ENCODE assay signal across 8 cellular contexts in genomic region chr19:11505032-11505503, GRCh38. TPM values are rescaled to one million over a fixed set of nuclear protein-coding genes. Genes with fewer than 3 reads are reported as not detected.
DNase-seq lines count a peak whose midpoint lies in the region; TF ChIP-seq lines count a peak whose summit lies in the region.

No MANE protein-coding gene starts in this region.

- peak overlapping the region; percentile 97 for H3K27ac ChIP-seq in suprapubic skin

- TF ChIP-seq EP300 in suprapubic skin (IDR thresholded peaks at IDR 0.05) = no peak

- H3K36me3 ChIP-seq in suprapubic skin = no peaks in the 10 kb centered on the region

- peaks cover 6% of the 10 kb centered on the region; the same call in 1 of the 2 replicates for H3K27me3 Mint-ChIP-seq in HFFc6 (ENCODE audit: insufficient read depth)
- no peaks in the 10 kb centered on the region for H3K27me3 Mint-ChIP-seq in activated naive CD4-positive, alpha-beta T cell treated with anti-CD3 and anti-CD28 coated beads, Interleukin-2, amount 10 ng/mL, durations not matched to agents 7 days and 5 days

- H3K4me1 ChIP-seq in suprapubic skin = peaks cover 14% of the 10 kb centered on the region

- no peaks in the 10 kb centered on the region for H3K9me3 Mint-ChIP-seq in HFFc6
- no peaks in the 10 kb centered on the region for H3K9me3 Mint-ChIP-seq in activated naive CD4-positive, alpha-beta T cell treated with anti-CD3 and anti-CD28 coated beads, Interleukin-2, amount 10 ng/mL, durations not matched to agents 7 days and 5 days

- 2% methylated on average over 18 of the region's 33 CpGs for WGBS in suprapubic skin

- H3K27me3 ChIP-seq in suprapubic skin = no peaks in the 10 kb centered on the region

- peak overlapping the region; percentile 86 for H3K4me3 Mint-ChIP-seq in HFFc6
- H3K4me3 Mint-ChIP-seq in activated naive CD4-positive, alpha-beta T cell treated with anti-CD3 and anti-CD28 coated beads, Interleukin-2, amount 10 ng/mL, durations not matched to agents 7 days and 5 days = peak overlapping the region; percentile 91

- H3K27ac Mint-ChIP-seq in HFFc6 = peak overlapping the region; percentile 79
- H3K27ac Mint-ChIP-seq in activated naive CD4-positive, alpha-beta T cell treated with anti-CD3 and anti-CD28 coated beads, Interleukin-2, amount 10 ng/mL, durations not matched to agents 7 days and 5 days = peak overlapping the region; percentile 95

- no peak for TF ChIP-seq CTCF in HFFc6 (IDR thresholded peaks at IDR 0.05)
- no peak for TF ChIP-seq CTCF in suprapubic skin (IDR thresholded peaks at IDR 0.05)

- in situ Hi-C loops in SK-MEL-5 (cut with HindIII; ENCODE audit: low pct_unique_long_range_greater_than_20kb, low sequenced_read_pairs) = no loop called here

- no peak for TF ChIP-seq POLR2A in suprapubic skin (IDR thresholded peaks at IDR 0.05)

- CTCF ChIA-PET in activated naive CD4-positive, alpha-beta T cell treated with anti-CD3 and anti-CD28 coated beads, Interleukin-2, amount 10 ng/mL, durations not matched to agents 7 days and 5 days (lab: Charles Lee) = no interaction called here

- no peaks in the 10 kb centered on the region for H3K9me3 ChIP-seq in suprapubic skin

- peaks cover 11% of the 10 kb centered on the region for H3K36me3 Mint-ChIP-seq in HFFc6 (ENCODE audit: low read depth)
- peaks cover 12% of the 10 kb centered on the region for H3K36me3 Mint-ChIP-seq in activated naive CD4-positive, alpha-beta T cell treated with anti-CD3 and anti-CD28 coated beads, Interleukin-2, amount 10 ng/mL, durations not matched to agents 7 days and 5 days

- peak overlapping the region; percentile 100 for H3K4me3 ChIP-seq in suprapubic skin

- peaks cover 8% of the 10 kb centered on the region for H3K4me1 Mint-ChIP-seq in HFFc6 (ENCODE audit: low read depth)
- peaks cover 26% of the 10 kb centered on the region for H3K4me1 Mint-ChIP-seq in activated naive CD4-positive, alpha-beta T cell treated with anti-CD3 and anti-CD28 coated beads, Interleukin-2, amount 10 ng/mL, durations not matched to agents 7 days and 5 days

- DNase-seq in GF-D8 (lab: John Stamatoyannopoulos, UW) (peak; percentile 83), HFFc6 (peak; percentile 92), MV-4-11 (lab: John Stamatoyannopoulos, UW) (peak; percentile 96), SK-MEL-5 (ENCODE audit: low read depth, low spot score) (peak; percentile 93), germinal center (ENCODE audit: low spot score) (peak; percentile 98), nucleus accumbens (lab: John Stamatoyannopoulos, UW) (peak; percentile 56 to 97 (median 90)), suprapubic skin (ENCODE audit: low spot score in 2 of 2) (peak; percentile 98)
- DNase-seq in activated naive CD4-positive, alpha-beta T cell treated with anti-CD3 and anti-CD28 coated beads, Interleukin-2, amount 10 ng/mL, durations not matched to agents 7 days and 5 days = peak; percentile 98

RNA-seq across cellular contexts. Expression of gene ZNF653, which starts 0.6 kb away (rescaled TPM):
- total RNA-seq in HFFc6 (2021; fragmentation: NEBNext Ultra II Directional; extraction: Animal tissue kit (Norgen Biotek cat#: 25700)) = 1 to 10 TPM; 4.7 to 6.3 (median 5.3) TPM
- total RNA-seq in SK-MEL-5 (2014; rRNA removed; shearing (Covaris generic)) = 1.6 and 5.6 TPM in 2 replicates
- 4.6 and 6.3 TPM in 2 replicates for polyA plus RNA-seq in SK-MEL-5 (2015; cell fraction: cytosol; rRNA removed)
- 6.0 and 11.5 TPM in 2 replicates for polyA plus RNA-seq in SK-MEL-5 (2015; cell fraction: nucleus; rRNA removed)
- 10 to 100 TPM; 10.1 to 19.1 (median 11.8) TPM for total RNA-seq in suprapubic skin

RNA-seq across cellular contexts. Expression of gene ECSIT, which starts 23.9 kb away (rescaled TPM):
- 10 to 100 TPM; 17.5 to 24.9 (median 19.9) TPM for total RNA-seq in HFFc6 (2021; fragmentation: NEBNext Ultra II Directional; extraction: Animal tissue kit (Norgen Biotek cat#: 25700))
- 47.8 and 56.9 TPM in 2 replicates for total RNA-seq in SK-MEL-5 (2014; rRNA removed; shearing (Covaris generic))
- polyA plus RNA-seq in SK-MEL-5 (2015; cell fraction: cytosol; rRNA removed) = 46.0 and 46.5 TPM in 2 replicates
- polyA plus RNA-seq in SK-MEL-5 (2015; cell fraction: nucleus; rRNA removed) = 45.5 and 60.2 TPM in 2 replicates
- 10 to 100 TPM; 40.4 to 65.7 (median 57.8) TPM for total RNA-seq in suprapubic skin

RNA-seq across cellular contexts. Expression of gene ELAVL3, which starts 24.2 kb away (rescaled TPM):
- not detected for total RNA-seq in HFFc6 (2021; fragmentation: NEBNext Ultra II Directional; extraction: Animal tissue kit (Norgen Biotek cat#: 25700))
- not detected in 2 replicates for total RNA-seq in SK-MEL-5 (2014; rRNA removed; shearing (Covaris generic))
- polyA plus RNA-seq in SK-MEL-5 (2015; cell fraction: cytosol; rRNA removed) = 0.01 and 0.03 TPM in 2 replicates
- polyA plus RNA-seq in SK-MEL-5 (2015; cell fraction: nucleus; rRNA removed) = not detected in 2 replicates
- total RNA-seq in suprapubic skin = not detected

RNA-seq across cellular contexts. Expression of gene CNN1, which starts 33.6 kb away (rescaled TPM):
- 1 to 10 TPM; 6.5 to 9.3 (median 8.0) TPM for total RNA-seq in HFFc6 (2021; fragmentation: NEBNext Ultra II Directional; extraction: Animal tissue kit (Norgen Biotek cat#: 25700))
- total RNA-seq in SK-MEL-5 (2014; rRNA removed; shearing (Covaris generic)) = not detected in 2 replicates
- not detected in 2 replicates for polyA plus RNA-seq in SK-MEL-5 (2015; cell fraction: cytosol; rRNA removed)
- not detected in 2 replicates for polyA plus RNA-seq in SK-MEL-5 (2015; cell fraction: nucleus; rRNA removed)
- total RNA-seq in suprapubic skin = 10 to 100 TPM; 19.9 to 31.6 (median 24.2) TPM

RNA-seq across cellular contexts. Expression of gene ELOF1, which starts 54.0 kb away (rescaled TPM):
- 10 to 100 TPM; 72.3 to 85.5 (median 78.7) TPM for total RNA-seq in HFFc6 (2021; fragmentation: NEBNext Ultra II Directional; extraction: Animal tissue kit (Norgen Biotek cat#: 25700))
- 34.5 and 44.1 TPM in 2 replicates for total RNA-seq in SK-MEL-5 (2014; rRNA removed; shearing (Covaris generic))
- polyA plus RNA-seq in SK-MEL-5 (2015; cell fraction: cytosol; rRNA removed) = 44.1 and 61.9 TPM in 2 replicates
- 20.9 and 23.6 TPM in 2 replicates for polyA plus RNA-seq in SK-MEL-5 (2015; cell fraction: nucleus; rRNA removed)
- 10 to 100 TPM; 30.6 to 55.3 (median 41.1) TPM for total RNA-seq in suprapubic skin

Comparison
In these comparisons a context has a peak if more than half of its experiments do, and no peak if none do; other contexts are left out.
1. Peak in every context shown above with its lines: DNase-seq, H3K4me3 ChIP-seq and H3K27ac ChIP-seq.